ENCODE assay signal across 8 cellular contexts in genomic region chr15:62060896-62061280, GRCh38. TPM values are rescaled to one million over a fixed set of nuclear protein-coding genes. Genes with fewer than 3 reads are reported as not detected.
DNase-seq lines count a peak whose midpoint lies in the region; ATAC-seq and TF ChIP-seq lines count a peak whose summit lies in the region.

No MANE protein-coding gene starts in this region.

- intact Hi-C loops in activated T-helper 2 cell treated with anti-CD3 and anti-CD28 coated beads, Interferon-gamma antibody, Interleukin-2, Interleukin-4, amounts not matched to agents 10 μg/mL and 5 μg/mL and 100 μg/mL, durations not matched to agents 14 hours and 24 hours and 36 hours (cut with micrococcal nuclease) = loop anchor here (1.0 kb wide), 1 partner anchor 15 kb away; no protein-coding TSS in a partner anchor

- peak overlapping the region; percentile 76 for H3K27ac Mint-ChIP-seq in activated T-helper 2 cell treated with anti-CD3 and anti-CD28 coated beads, Interferon-gamma antibody, Interleukin-2, Interleukin-4, amounts not matched to agents 10 μg/mL and 5 μg/mL and 100 μg/mL, durations not matched to agents 14 hours and 24 hours and 36 hours

- H3K4me3 Mint-ChIP-seq in activated T-helper 2 cell treated with anti-CD3 and anti-CD28 coated beads, Interferon-gamma antibody, Interleukin-2, Interleukin-4, amounts not matched to agents 10 μg/mL and 5 μg/mL and 100 μg/mL, durations not matched to agents 14 hours and 24 hours and 36 hours (ENCODE audit: low read depth) = peak overlapping the region; percentile 92

- no peaks in the 10 kb centered on the region for H3K9me3 Mint-ChIP-seq in activated T-helper 2 cell treated with anti-CD3 and anti-CD28 coated beads, Interferon-gamma antibody, Interleukin-2, Interleukin-4, amounts not matched to agents 10 μg/mL and 5 μg/mL and 100 μg/mL, durations not matched to agents 14 hours and 24 hours and 36 hours

- no peaks in the 10 kb centered on the region for H3K36me3 Mint-ChIP-seq in activated T-helper 2 cell treated with anti-CD3 and anti-CD28 coated beads, Interferon-gamma antibody, Interleukin-2, Interleukin-4, amounts not matched to agents 10 μg/mL and 5 μg/mL and 100 μg/mL, durations not matched to agents 14 hours and 24 hours and 36 hours (ENCODE audit: low read depth)

- H3K27me3 Mint-ChIP-seq in activated T-helper 2 cell treated with anti-CD3 and anti-CD28 coated beads, Interferon-gamma antibody, Interleukin-2, Interleukin-4, amounts not matched to agents 10 μg/mL and 5 μg/mL and 100 μg/mL, durations not matched to agents 14 hours and 24 hours and 36 hours (ENCODE audit: low read depth) = peaks cover 31% of the 10 kb centered on the region

- peak; percentile 2 for ATAC-seq in stimulated activated naive CD8-positive, alpha-beta T cell treated with anti-CD3 and anti-CD28 coated beads, Interleukin-15, Interleukin-2, amounts not matched to agents 100 U/mL and 50 U/mL, for 24 hours
- ATAC-seq in GM21786 (IDR thresholded peaks at IDR 0.05; ENCODE audit: unreplicated experiment) = no peak

- in situ Hi-C loops in GM13977 (cut with MboI; ENCODE audit: low pct_unique_long_range_greater_than_20kb, low sequenced_read_pairs, unreplicated experiment) = loop anchor here (10.0 kb wide), 1 partner anchor 186 kb away; no protein-coding TSS in a partner anchor

- peaks cover 22% of the 10 kb centered on the region for H3K4me1 Mint-ChIP-seq in activated T-helper 2 cell treated with anti-CD3 and anti-CD28 coated beads, Interferon-gamma antibody, Interleukin-2, Interleukin-4, amounts not matched to agents 10 μg/mL and 5 μg/mL and 100 μg/mL, durations not matched to agents 14 hours and 24 hours and 36 hours (ENCODE audit: low read depth)

- peak overlapping the region; percentile 77 for H3K4me3 ChIP-seq in iPS-11a (ENCODE audit: low read depth, low read length)

- TF ChIP-seq CTCF in GM13977 (IDR thresholded peaks at IDR 0.05; ENCODE audit: extremely low read depth, insufficient read depth, missing control alignments) = no peak

- peak; percentile 26 for DNase-seq in NCI-H510A treated with DMSO at 0.1 percent for 48 hours (lab: John Stamatoyannopoulos, UW)
- DNase-seq in NCI-H510A (lab: John Stamatoyannopoulos, UW) = no peak
- DNase-seq in activated T-helper 2 cell treated with anti-CD3 and anti-CD28 coated beads, Interferon-gamma antibody, Interleukin-2, Interleukin-4, amounts not matched to agents 10 μg/mL and 5 μg/mL and 100 μg/mL, durations not matched to agents 14 hours and 24 hours and 36 hours (ENCODE audit: low spot score) = no peak
- peak; percentile 37 for DNase-seq in stimulated activated naive CD8-positive, alpha-beta T cell treated with anti-CD3 and anti-CD28 coated beads, Interleukin-15, Interleukin-2, amounts not matched to agents 100 U/mL and 50 U/mL, for 24 hours
- DNase-seq in GM13977 (ENCODE audit: low spot score) = no peak
- no peak for DNase-seq in stimulated activated CD4-positive, alpha-beta T cell treated with anti-CD3 and anti-CD28 coated beads, Interleukin-4, amount 100 ng/mL, for 1 hour

RNA-seq across cellular contexts. Expression of gene VPS13C, which starts 0.6 kb away (rescaled TPM):
- 53.3 and 57.4 TPM in 2 replicates for total RNA-seq in activated T-helper 2 cell treated with anti-CD3 and anti-CD28 coated beads, Interferon-gamma antibody, Interleukin-2, Interleukin-4, amounts not matched to agents 10 μg/mL and 5 μg/mL and 100 μg/mL, durations not matched to agents 14 hours and 24 hours and 36 hours

RNA-seq across cellular contexts. Expression of gene C2CD4A, which starts 5.9 kb away (rescaled TPM):
- not detected in 2 replicates for total RNA-seq in activated T-helper 2 cell treated with anti-CD3 and anti-CD28 coated beads, Interferon-gamma antibody, Interleukin-2, Interleukin-4, amounts not matched to agents 10 μg/mL and 5 μg/mL and 100 μg/mL, durations not matched to agents 14 hours and 24 hours and 36 hours

Comparison
In these comparisons a context has a peak if more than half of its experiments do, and no peak if none do; other contexts are left out.
1. DNase-seq: peak in NCI-H510A treated with DMSO at 0.1 percent for 48 hours (single experiment) and stimulated activated naive CD8-positive, alpha-beta T cell treated with anti-CD3 and anti-CD28 coated beads, Interleukin-15, Interleukin-2, amounts not matched to agents 100 U/mL and 50 U/mL, for 24 hours (single experiment); none in NCI-H510A (single experiment), activated T-helper 2 cell treated with anti-CD3 and anti-CD28 coated beads, Interferon-gamma antibody, Interleukin-2, Interleukin-4, amounts not matched to agents 10 μg/mL and 5 μg/mL and 100 μg/mL, durations not matched to agents 14 hours and 24 hours and 36 hours (single experiment), GM13977 (single experiment) and stimulated activated CD4-positive, alpha-beta T cell treated with anti-CD3 and anti-CD28 coated beads, Interleukin-4, amount 100 ng/mL, for 1 hour (single experiment).